ENCODE assay signal across 13 cellular contexts in the genomic region with DNA sequence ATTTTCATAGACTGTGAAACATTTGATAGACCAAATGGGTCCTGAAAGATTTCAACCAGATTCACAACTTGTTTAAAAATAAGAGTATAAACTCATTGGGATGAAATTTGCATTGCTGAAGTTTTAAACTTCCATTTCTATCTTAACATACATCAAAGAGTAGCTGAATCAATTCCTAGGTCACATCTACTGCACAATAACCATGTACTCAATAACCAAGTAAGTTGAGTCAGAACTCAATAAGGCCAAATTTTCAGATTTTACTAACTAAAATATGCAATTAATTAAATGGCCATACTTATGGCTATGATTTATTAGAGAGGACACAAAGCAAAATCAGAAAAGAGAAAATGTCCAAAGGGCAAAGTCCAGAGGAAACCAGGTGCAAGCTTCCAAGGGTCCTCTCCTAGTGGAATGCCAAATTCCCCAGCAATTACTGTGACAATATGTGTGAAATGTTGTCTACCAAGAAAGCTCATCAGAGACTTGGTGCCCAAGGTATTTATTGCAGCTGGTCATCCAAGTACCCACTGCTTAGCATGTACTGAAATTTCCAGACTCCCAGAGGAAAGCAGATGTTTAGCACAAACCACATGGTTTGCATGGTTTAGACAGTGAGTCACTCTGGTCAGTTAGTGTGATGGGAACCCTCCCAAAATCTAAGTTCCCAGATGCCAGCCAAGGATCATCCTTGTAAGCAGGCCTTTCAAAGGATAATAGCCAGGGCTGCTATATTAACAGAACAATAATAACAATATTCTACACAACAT.
DNase-seq lines count a peak whose midpoint lies in the region; ATAC-seq and TF ChIP-seq lines count a peak whose summit lies in the region.
"Had no signal": no experiment of that assay in that cellular context is flagged by ENCODE, and none has a peak within 500 bp of the region (broad histone marks: within the 10 kb centered on the region; RNA-seq: fewer than 3 reads in every experiment).

No MANE protein-coding gene starts in this region.

- H3K9me3 ChIP-seq in SJSA1 (replicated peaks) (no peaks in the 10 kb centered on the region), fibroblast of lung (ENCODE audit: control insufficient read depth, insufficient read depth, low read depth, low read length) (no peaks in the 10 kb centered on the region)
- H3K9me3 ChIP-seq: psoas muscle had no signal

- H3K27ac Mint-ChIP-seq in mesothelial cell of epicardium = no peak overlapping the region
- H3K27ac Mint-ChIP-seq: activated CD4-positive, alpha-beta T cell treated with anti-CD3 and anti-CD28 coated beads, Interleukin-2, amount 10 ng/mL, durations not matched to agents 7 days and 5 days had no signal

- no peaks in the 10 kb centered on the region for H3K27me3 ChIP-seq in SJSA1 (replicated peaks)
- no peaks in the 10 kb centered on the region for H3K27me3 ChIP-seq in fibroblast of lung (ENCODE audit: control insufficient read depth, insufficient read depth, low read length)

- H3K4me2 ChIP-seq in fibroblast of lung (ENCODE audit: extremely low read depth, insufficient read depth, low read length) = peak overlapping the region; percentile 11

- ATAC-seq in GM19397 (IDR thresholded peaks at IDR 0.05; ENCODE audit: unreplicated experiment) = no peak
- ATAC-seq: psoas muscle had no signal

- no peaks in the 10 kb centered on the region for H3K36me3 Mint-ChIP-seq in mesothelial cell of epicardium

- H3K9ac ChIP-seq in fibroblast of lung (ENCODE audit: insufficient read depth, low read length) = no peak overlapping the region

- peaks cover 6% of the 10 kb centered on the region for H3K9me3 Mint-ChIP-seq in mesothelial cell of epicardium

- H3K4me3 ChIP-seq in SJSA1 (no peak overlapping the region), fibroblast of lung (replicated peaks in 1 of 4; ENCODE audit: control extremely low read depth in 1 of 4, insufficient read depth in 1 of 4, low read depth in 3 of 4, low read length in 4 of 4) (no peak overlapping the region), skeletal muscle cell (ENCODE audit: low read depth, low read length) (no peak overlapping the region)
- H3K4me3 ChIP-seq: coronary artery, psoas muscle had no signal

- TF ChIP-seq CTCF in fibroblast of lung (conservative IDR thresholded peaks at IDR 0.05 in 1 of 2, IDR thresholded peaks at IDR 0.05 in 1 of 2; ENCODE audit: low read depth in 1 of 2, low read length in 2 of 2) (no peak), mesothelial cell of epicardium (IDR thresholded peaks at IDR 0.05; ENCODE audit: unreplicated experiment) (no peak)

- H3K36me3 ChIP-seq in SJSA1 (no peaks in the 10 kb centered on the region), fibroblast of lung (ENCODE audit: control insufficient read depth, insufficient read depth, low read length) (no peaks in the 10 kb centered on the region)

- no peak overlapping the region for H2AFZ ChIP-seq in fibroblast of lung (ENCODE audit: low read length)

- H3K27me3 Mint-ChIP-seq in mesothelial cell of epicardium (ENCODE audit: low read depth) = no peaks in the 10 kb centered on the region
- H3K27me3 Mint-ChIP-seq: activated CD4-positive, alpha-beta T cell treated with anti-CD3 and anti-CD28 coated beads, Interleukin-2, amount 10 ng/mL, durations not matched to agents 7 days and 5 days had no signal

- no peaks in the 10 kb centered on the region for H4K20me1 ChIP-seq in fibroblast of lung (ENCODE audit: control insufficient read depth, extremely low read depth, insufficient read depth, low read length)

- H3K27ac ChIP-seq in SJSA1 = peak overlapping the region; percentile 60
- no peak overlapping the region for H3K27ac ChIP-seq in fibroblast of lung (ENCODE audit: insufficient read depth, low read length)
- H3K27ac ChIP-seq: coronary artery, HL-60, psoas muscle had no signal

- peaks cover 43% of the 10 kb centered on the region for H3K4me1 ChIP-seq in SJSA1 (replicated peaks)
- H3K4me1 ChIP-seq in fibroblast of lung (ENCODE audit: control insufficient read depth, extremely low read depth, insufficient read depth, low read length) = no peaks in the 10 kb centered on the region
- H3K4me1 ChIP-seq: psoas muscle had no signal

- DNase-seq in GM04503 (ENCODE audit: low read depth) (peak; percentile 87), SJSA1 (ENCODE audit: low read depth in 1 of 2, low spot score in 2 of 2) (peak; percentile 64 to 87), fibroblast of lung (ENCODE audit: low read depth in 2 of 2) (peak; percentile 79 to 88), skeletal muscle cell (ENCODE audit: low read depth) (peak; percentile 83), superior temporal gyrus (ENCODE audit: extremely low spot score) (no peak), mesothelial cell of epicardium (ENCODE audit: low spot score in 2 of 2, unreplicated experiment in 2 of 2) (no peak), NCI-H2081 treated with DMSO at 0.1 percent for 48 hours (lab: John Stamatoyannopoulos, UW) (no peak)
- DNase-seq: activated CD4-positive, alpha-beta T cell treated with anti-CD3 and anti-CD28 coated beads, Interleukin-2, amount 10 ng/mL, durations not matched to agents 7 days and 5 days; glutamatergic neuron; psoas muscle had no signal

- H3K4me3 Mint-ChIP-seq in mesothelial cell of epicardium = no peak overlapping the region
- H3K4me3 Mint-ChIP-seq: activated CD4-positive, alpha-beta T cell treated with anti-CD3 and anti-CD28 coated beads, Interleukin-2, amount 10 ng/mL, durations not matched to agents 7 days and 5 days had no signal

- no peaks in the 10 kb centered on the region for H3K79me2 ChIP-seq in fibroblast of lung (ENCODE audit: control insufficient read depth, insufficient read depth, low read length)

- peaks cover under 1% of the 10 kb centered on the region for H3K4me1 Mint-ChIP-seq in mesothelial cell of epicardium
- H3K4me1 Mint-ChIP-seq: activated CD4-positive, alpha-beta T cell treated with anti-CD3 and anti-CD28 coated beads, Interleukin-2, amount 10 ng/mL, durations not matched to agents 7 days and 5 days had no signal

Comparison
In these comparisons a context has a peak if more than half of its experiments do, and no peak if none do; other contexts are left out.
1. DNase-seq: peak in GM04503 (single experiment), SJSA1 (2 of 2), fibroblast of lung (2 of 2) and skeletal muscle cell (single experiment); none in superior temporal gyrus (single experiment), mesothelial cell of epicardium (0 of 2) and NCI-H2081 treated with DMSO at 0.1 percent for 48 hours (single experiment).